In the genomic region with DNA sequence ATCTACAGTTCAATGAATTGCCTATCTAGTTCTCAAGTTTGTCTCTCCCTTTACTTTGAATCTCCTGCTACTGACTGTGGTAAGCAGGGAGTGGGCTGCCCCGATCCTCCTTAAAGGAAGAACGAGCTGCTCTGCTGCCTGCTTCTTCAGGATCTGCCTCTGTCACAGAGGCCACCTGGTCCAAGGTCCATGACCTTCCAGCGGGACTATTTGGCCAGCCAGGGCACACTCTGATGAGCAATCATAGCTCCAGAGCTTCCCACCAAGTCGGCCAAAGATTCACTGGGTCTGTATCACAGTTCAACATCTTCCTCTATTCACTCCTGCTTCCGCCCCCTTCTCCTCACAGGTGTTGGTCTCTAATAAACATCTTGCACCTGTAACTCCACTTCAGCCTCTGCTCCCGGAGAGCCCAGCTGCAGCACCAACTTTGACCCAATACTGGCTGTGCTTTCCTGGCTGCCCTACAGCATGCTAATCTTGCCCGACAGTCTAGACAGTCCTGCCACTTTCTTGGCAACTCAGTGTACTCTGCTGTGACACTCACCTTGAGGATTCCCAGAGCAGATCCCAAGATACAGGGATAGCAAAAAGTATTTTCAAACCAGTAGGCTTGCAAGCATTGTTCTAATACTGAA, we compare ENCODE assay signal across 26 cellular contexts.
"Had no signal": no experiment of that assay in that cellular context is flagged by ENCODE, and none has a peak within 500 bp of the region (broad histone marks: within the 10 kb centered on the region; RNA-seq: fewer than 3 reads in every experiment).

No MANE protein-coding gene starts in this region.

- H3K27ac ChIP-seq: brain microvascular endothelial cell, pancreas, prostate gland, stomach, tibial nerve had no signal

- H3K27me3 ChIP-seq: brain microvascular endothelial cell, pancreas, stomach, tibial nerve had no signal

- H3K27ac Mint-ChIP-seq: activated CD4-positive, alpha-beta T cell treated with anti-CD3 and anti-CD28 coated beads for 36 hours; activated T-cell treated with anti-CD3 and anti-CD28 coated beads, Interleukin-2, amount 50 U/mL, for 24 hours; immature natural killer cell; mesothelial cell of epicardium; naive thymus-derived CD4-positive, alpha-beta T cell; stimulated activated naive B cell treated with anti-CD40 and anti-IgM and Interleukin-4, amounts not matched to agents 10 μg/mL and 1 μg/mL and 100 μg/mL, for 72 hours; T-cell had no signal

- ATAC-seq: activated CD4-positive, alpha-beta T cell treated with anti-CD3 and anti-CD28 coated beads for 36 hours; naive thymus-derived CD4-positive, alpha-beta T cell; pancreas; stimulated activated naive B cell treated with anti-CD40 and anti-IgM and Interleukin-4, amounts not matched to agents 10 μg/mL and 1 μg/mL and 100 μg/mL, for 72 hours; T-cell had no signal

- H3K9me3 Mint-ChIP-seq: activated T-cell treated with anti-CD3 and anti-CD28 coated beads, Interleukin-2, amount 50 U/mL, for 24 hours; immature natural killer cell; mesothelial cell of epicardium; naive thymus-derived CD4-positive, alpha-beta T cell; stimulated activated naive B cell treated with anti-CD40 and anti-IgM and Interleukin-4, amounts not matched to agents 10 μg/mL and 1 μg/mL and 100 μg/mL, for 72 hours; T-cell had no signal

- H3K9me3 ChIP-seq: pancreas, prostate gland, stomach, tibial nerve had no signal

- H3K36me3 Mint-ChIP-seq: mesothelial cell of epicardium; naive thymus-derived CD4-positive, alpha-beta T cell; stimulated activated naive B cell treated with anti-CD40 and anti-IgM and Interleukin-4, amounts not matched to agents 10 μg/mL and 1 μg/mL and 100 μg/mL, for 72 hours; T-cell had no signal

- H3K4me3 ChIP-seq: pancreas, prostate gland, stomach, tibial nerve had no signal

- H3K27me3 Mint-ChIP-seq: activated CD4-positive, alpha-beta T cell treated with anti-CD3 and anti-CD28 coated beads for 36 hours had no signal

- H3K4me3 Mint-ChIP-seq: activated CD4-positive, alpha-beta T cell treated with anti-CD3 and anti-CD28 coated beads for 36 hours; activated T-cell treated with anti-CD3 and anti-CD28 coated beads, Interleukin-2, amount 50 U/mL, for 24 hours; mesothelial cell of epicardium; naive thymus-derived CD4-positive, alpha-beta T cell; stimulated activated naive B cell treated with anti-CD40 and anti-IgM and Interleukin-4, amounts not matched to agents 10 μg/mL and 1 μg/mL and 100 μg/mL, for 72 hours; T-cell had no signal

- H3K36me3 ChIP-seq: brain microvascular endothelial cell, pancreas, prostate gland, stomach, tibial nerve had no signal

- H3K4me1 ChIP-seq: pancreas, prostate gland, tibial nerve had no signal

- DNase-seq: activated CD4-positive, alpha-beta T cell treated with anti-CD3 and anti-CD28 coated beads for 36 hours; activated CD4-positive, alpha-beta T cell treated with anti-CD3 and anti-CD28 coated beads, Interleukin-2, amount 50 U/mL, for 48 hours; activated CD4-positive, CD25-positive, alpha-beta regulatory T cell; activated CD8-positive, alpha-beta memory T cell treated with anti-CD3 and anti-CD28 coated beads, Interleukin-2, amount 50 U/mL, for 48 hours; activated gamma-delta T cell; activated naive CD4-positive, alpha-beta T cell treated with anti-CD3 and anti-CD28 coated beads, Interleukin-2, amount 50 U/mL, for 16 hours; activated T-cell treated with anti-CD3 and anti-CD28 coated beads, Interleukin-2, amount 50 U/mL, for 24 hours; amniotic stem cell; brain microvascular endothelial cell; central memory CD4-positive, alpha-beta T cell; head of caudate nucleus; hypothalamus; immature natural killer cell; kidney; mammary epithelial cell; naive thymus-derived CD4-positive, alpha-beta T cell; pancreas; retina; stimulated activated CD4-positive, alpha-beta T cell treated with anti-CD3 and anti-CD28 coated beads, Interleukin-15, amount 100 ng/mL, for 24 hours; stimulated activated CD4-positive, alpha-beta T cell treated with anti-CD3 and anti-CD28 coated beads, Interleukin-2, amount 100 ng/mL, for 24 hours; stimulated activated naive B cell treated with anti-CD40 and anti-IgM and Interleukin-4, amounts not matched to agents 10 μg/mL and 1 μg/mL and 100 μg/mL, for 72 hours; stomach; T-cell had no signal
